ENCODE assay signal across 21 cellular contexts in genomic region chr14:86858043-86858442, GRCh38.
A peak's percentile ranks its signal among the peaks of the same experiment; 100 is the strongest.
DNase-seq lines count a peak whose midpoint lies in the region; ATAC-seq and TF ChIP-seq lines count a peak whose summit lies in the region.
"Had no signal": no experiment of that assay in that cellular context is flagged by ENCODE, and none has a peak within 500 bp of the region (broad histone marks: within the 10 kb centered on the region; RNA-seq: fewer than 3 reads in every experiment).

No MANE protein-coding gene starts in this region.

- H3K27ac Mint-ChIP-seq in osteocyte (ENCODE audit: unreplicated experiment): peak overlapping the region; percentile 80
- H3K27ac Mint-ChIP-seq: B cell had no signal

- TF ChIP-seq POLR2A in IMR-90 (IDR thresholded peaks at IDR 0.05; ENCODE audit: low read depth, low read length): no peak

- H3K4me3 Mint-ChIP-seq in osteocyte (ENCODE audit: unreplicated experiment): no peak overlapping the region
- H3K4me3 Mint-ChIP-seq: B cell had no signal

- DNase-seq in AG08396 (ENCODE audit: low spot score): peak; percentile 15
- DNase-seq in IMR-90: peak; percentile 59
- peak; percentile 45 for DNase-seq in fibroblast of pulmonary artery (ENCODE audit: low read depth)
- DNase-seq in osteocyte (ENCODE audit: extremely low spot score, unreplicated experiment): no peak
- DNase-seq in right cardiac atrium: no peak
- no peak for DNase-seq in middle frontal gyrus (ENCODE audit: extremely low spot score, low spot score)
- no peak for DNase-seq in NOMO-1 (lab: John Stamatoyannopoulos, UW; ENCODE audit: unreplicated experiment in 2 of 2)
- no peak for DNase-seq in activated naive CD4-positive, alpha-beta T cell treated with Interleukin-2 at 50 U/mL for 16 hours
- DNase-seq: activated gamma-delta T cell; amygdala; Calu3; effector CD4-positive, alpha-beta T cell; MG63; NCI-H1436 treated with DMSO at 0.1 percent for 48 hours; NCI-H2171 treated with DMSO at 0.1 percent for 48 hours; NCI-H69; psoas muscle; stimulated activated CD4-positive, alpha-beta T cell treated with anti-CD3 and anti-CD28 coated beads, Interleukin-12 subunit alpha, Interleukin-12 subunit beta, amount 100 ng/mL, for 4 hours; T-helper 2 cell; WERI-Rb-1 had no signal

- peaks cover 3% of the 10 kb centered on the region for H3K9me3 Mint-ChIP-seq in osteocyte (ENCODE audit: unreplicated experiment)

- intact Hi-C loops in IMR-90 (cut with micrococcal nuclease) (no loop called here), right cardiac atrium (cut with DNase I) (no loop called here)

- H4K91ac ChIP-seq in IMR-90 (ENCODE audit: insufficient read depth, low read depth, low read length): no peak overlapping the region; the same call in 1 of the 2 replicates

- TF ChIP-seq RAD21 in IMR-90 (IDR thresholded peaks at IDR 0.05; ENCODE audit: low read length): no peak

- POLR2A ChIA-PET in IMR-90 (lab: Charles Lee; ENCODE audit: unreplicated experiment): no interaction called here

- ATAC-seq in IMR-90 (ENCODE audit: low read depth) (peak; percentile 72), right cardiac atrium (no peak)
- ATAC-seq: psoas muscle had no signal

- H3K9me3 ChIP-seq in IMR-90 (ENCODE audit: control insufficient read depth, insufficient read depth, low read length): no peaks in the 10 kb centered on the region
- H3K9me3 ChIP-seq in right cardiac atrium (ENCODE audit: control insufficient read depth, low read length): no peaks in the 10 kb centered on the region
- H3K9me3 ChIP-seq: MG63, psoas muscle had no signal

- H3K4me3 ChIP-seq in IMR-90 (ENCODE audit: insufficient read depth, low read depth, low read length) (no peak overlapping the region), fibroblast of pulmonary artery (replicated peaks; ENCODE audit: low read depth, low read length) (no peak overlapping the region), right cardiac atrium (ENCODE audit: low read length) (no peak overlapping the region)
- H3K4me3 ChIP-seq: MG63, psoas muscle had no signal

- no peak for TF ChIP-seq CTCF in IMR-90 (conservative IDR thresholded peaks at IDR 0.05; ENCODE audit: low read depth, low read length)
- TF ChIP-seq CTCF in fibroblast of pulmonary artery (IDR thresholded peaks at IDR 0.05; ENCODE audit: low read length, missing control alignments): no peak
- no peak for TF ChIP-seq CTCF in osteocyte (IDR thresholded peaks at IDR 0.05)

- no peaks in the 10 kb centered on the region for H3K36me3 Mint-ChIP-seq in osteocyte (ENCODE audit: unreplicated experiment)

- H3K27me3 ChIP-seq in IMR-90 (ENCODE audit: control insufficient read depth, insufficient read depth, low read length) (no peaks in the 10 kb centered on the region), right cardiac atrium (ENCODE audit: control insufficient read depth, insufficient read depth) (no peaks in the 10 kb centered on the region)
- H3K27me3 ChIP-seq: MG63 had no signal

- H2BK15ac ChIP-seq in IMR-90 (ENCODE audit: low read depth, low read length): peak overlapping the region; percentile 12; the same call in 1 of the 3 replicates

- no peak overlapping the region for H3K23ac ChIP-seq in IMR-90 (ENCODE audit: low read depth, low read length)

- in situ Hi-C loops in IMR-90 (cut with MboI; ENCODE audit: low sequenced_read_pairs): no loop called here

- H4K8ac ChIP-seq in IMR-90 (ENCODE audit: low read depth in 2 of 2, low read length in 2 of 2): peak overlapping the region; percentile 35 to 40

- CTCF ChIA-PET in IMR-90 (lab: Yijun Ruan, JAX): no interaction called here

- peak overlapping the region; percentile 63 for H2BK5ac ChIP-seq in IMR-90 (ENCODE audit: low read depth, low read length, poor library complexity, severe bottlenecking)

- H3K4ac ChIP-seq in IMR-90 (ENCODE audit: low read depth, low read length): peak overlapping the region; percentile 52; the same call in 1 of the 2 replicates

- dilution Hi-C loops in IMR-90 (cut with HindIII; ENCODE audit: low sequenced_read_pairs, unreplicated experiment): no loop called here

- peak overlapping the region; percentile 57 for H2BK20ac ChIP-seq in IMR-90 (ENCODE audit: low read depth, low read length)

- H4K20me1 ChIP-seq in IMR-90 (ENCODE audit: insufficient read depth, low read length): no peaks in the 10 kb centered on the region

- H3K4me1 ChIP-seq in IMR-90 (ENCODE audit: control insufficient read depth, insufficient read depth, low read length): peaks cover 5% of the 10 kb centered on the region; the same call in 1 of the 2 replicates
- H3K4me1 ChIP-seq in right cardiac atrium (ENCODE audit: control insufficient read depth, insufficient read depth, low read length): no peaks in the 10 kb centered on the region
- H3K4me1 ChIP-seq: psoas muscle had no signal

- H3K4me1 Mint-ChIP-seq in osteocyte (ENCODE audit: unreplicated experiment): peaks cover 21% of the 10 kb centered on the region
- H3K4me1 Mint-ChIP-seq: B cell had no signal

- H4K5ac ChIP-seq in IMR-90 (ENCODE audit: low read depth, low read length): peak overlapping the region; percentile 77; the same call in 1 of the 2 replicates

- H3K4me2 ChIP-seq in IMR-90 (ENCODE audit: low read depth, low read length): peak overlapping the region; percentile 46; the same call in 1 of the 2 replicates

- no peaks in the 10 kb centered on the region for H3K9me1 ChIP-seq in IMR-90 (ENCODE audit: insufficient read depth, low read length)

- no peak overlapping the region for H3K56ac ChIP-seq in IMR-90 (ENCODE audit: extremely low read depth, insufficient read depth, low read length)

- H3K27ac ChIP-seq in IMR-90 (ENCODE audit: insufficient read depth, low read length) (no peak overlapping the region), right cardiac atrium (ENCODE audit: low read length) (no peak overlapping the region)
- H3K27ac ChIP-seq: psoas muscle, WERI-Rb-1 had no signal

- no peaks in the 10 kb centered on the region for H3K79me1 ChIP-seq in IMR-90 (ENCODE audit: low read depth in 1 of 2, low read length in 2 of 2)

- H2AFZ ChIP-seq in IMR-90 (replicated peaks; ENCODE audit: low read length, poor library complexity): no peak overlapping the region

- no CpG with 5 or more reads among the region's 3 CpGs for WGBS in IMR-90 (ENCODE audit: extremely low coverage in 2 of 2, insufficient read length in 1 of 2), 2 experiments
- WGBS in right cardiac atrium: 55% methylated on average over 3 of the region's 3 CpGs

- no peak overlapping the region for H2AK5ac ChIP-seq in IMR-90 (ENCODE audit: low read depth, low read length)

- H3K14ac ChIP-seq in IMR-90 (replicated peaks; ENCODE audit: low read depth, low read length): peak overlapping the region; percentile 58; the same call in 1 of the 2 replicates

- no peak overlapping the region for H2AK9ac ChIP-seq in IMR-90 (replicated peaks; ENCODE audit: low read depth, low read length, poor library complexity)

- no peaks in the 10 kb centered on the region for H3K27me3 Mint-ChIP-seq in osteocyte (ENCODE audit: unreplicated experiment)
- H3K27me3 Mint-ChIP-seq: B cell had no signal

- H3K18ac ChIP-seq in IMR-90 (ENCODE audit: low read depth, low read length): peak overlapping the region; percentile 56; the same call in 1 of the 2 replicates

- no TSS peak for BruUV-seq in IMR-90 (replicated peaks; lab: Mats Ljungman, UMichigan)

- peak overlapping the region; percentile 60 for H2BK120ac ChIP-seq in IMR-90 (ENCODE audit: low read depth, low read length)

- no peak overlapping the region for H3K9ac ChIP-seq in IMR-90 (ENCODE audit: low read depth, low read length)

- no peaks in the 10 kb centered on the region for H3K36me3 ChIP-seq in IMR-90 (ENCODE audit: control insufficient read depth, insufficient read depth, low read length)
- H3K36me3 ChIP-seq: MG63, WERI-Rb-1 had no signal

TF ChIP-seq in IMR-90, 13 proteins besides CTCF, POLR2A, EP300 and RAD21:
- TF ChIP-seq FOS (IDR thresholded peaks at IDR 0.05; ENCODE audit: low read depth, low read length): no peak
- no peak for TF ChIP-seq CHD1 (IDR thresholded peaks at IDR 0.05; ENCODE audit: low read depth, low read length)
- TF ChIP-seq MXI1 (IDR thresholded peaks at IDR 0.05; ENCODE audit: borderline replicate concordance, low read depth, low read length): no peak
- peak; percentile 81 for TF ChIP-seq MAFK (IDR thresholded peaks at IDR 0.05; ENCODE audit: low read depth, low read length)
- TF ChIP-seq NFE2L2 (IDR thresholded peaks at IDR 0.05; ENCODE audit: low read depth, low read length): no peak

Comparison
In these comparisons a context has a peak if more than half of its experiments do, and no peak if none do; other contexts are left out.
1. DNase-seq: peak in AG08396 (single experiment), IMR-90 (single experiment) and fibroblast of pulmonary artery (single experiment); none in osteocyte (single experiment), right cardiac atrium (0 of 3), middle frontal gyrus (single experiment), NOMO-1 (0 of 2) and activated naive CD4-positive, alpha-beta T cell treated with Interleukin-2 at 50 U/mL for 16 hours (single experiment).